ENCODE assay signal across 23 cellular contexts in genomic region chr2:84132371-84132770, GRCh38.
"Had no signal": no experiment of that assay in that cellular context is flagged by ENCODE, and none has a peak within 500 bp of the region (broad histone marks: within the 10 kb centered on the region; RNA-seq: fewer than 3 reads in every experiment).

No MANE protein-coding gene starts in this region.

- H3K27ac Mint-ChIP-seq: activated CD4-positive, alpha-beta memory T cell treated with anti-CD3 and anti-CD28 coated beads, Interleukin-2, amount 10 ng/mL, durations not matched to agents 7 days and 5 days; activated CD4-positive, alpha-beta T cell treated with anti-CD3 and anti-CD28 coated beads for 36 hours; activated naive CD4-positive, alpha-beta T cell treated with anti-CD3 and anti-CD28 coated beads, Interleukin-2, amount 10 ng/mL, durations not matched to agents 7 days and 5 days; activated naive CD8-positive, alpha-beta T cell treated with anti-CD3 and anti-CD28 coated beads for 36 hours; activated T-helper 17 cell treated with anti-CD3 and anti-CD28 coated beads, Interleukin-2, amount 50 U/mL, for 72 hours; T-cell had no signal

- H3K27me3 Mint-ChIP-seq: activated CD4-positive, alpha-beta memory T cell treated with anti-CD3 and anti-CD28 coated beads, Interleukin-2, amount 10 ng/mL, durations not matched to agents 7 days and 5 days had no signal

- DNase-seq: activated CD4-positive, alpha-beta memory T cell treated with anti-CD3 and anti-CD28 coated beads, Interleukin-2, amount 10 ng/mL, durations not matched to agents 7 days and 5 days; activated CD4-positive, alpha-beta T cell treated with anti-CD3 and anti-CD28 coated beads for 36 hours; activated CD4-positive, alpha-beta T cell treated with anti-CD3 and anti-CD28 coated beads, Interleukin-2, amount 50 U/mL, for 1 hour; activated gamma-delta T cell; activated naive CD4-positive, alpha-beta T cell treated with anti-CD3 and anti-CD28 coated beads, Interleukin-2, amount 10 ng/mL, durations not matched to agents 7 days and 5 days; activated naive CD8-positive, alpha-beta T cell treated with anti-CD3 and anti-CD28 coated beads for 36 hours; activated T-cell treated with anti-CD3 and anti-CD28 coated beads for 4 hours; activated T-cell treated with anti-CD3 and anti-CD28 coated beads, Interleukin-2, amount 50 U/mL, for 48 hours; brain microvascular endothelial cell; Karpas-422; NCI-H1048; NCI-H1417 treated with DMSO at 0.1 percent for 48 hours; NCI-H1694; NCI-H2029; NCI-H2107; NCI-H2171 treated with DMSO at 0.1 percent for 48 hours; NCI-H226; Peyer's patch; Right ventricle myocardium superior; T-cell; T-helper 2 cell; T1000 had no signal

- H3K36me3 Mint-ChIP-seq: activated naive CD4-positive, alpha-beta T cell treated with anti-CD3 and anti-CD28 coated beads, Interleukin-2, amount 10 ng/mL, durations not matched to agents 7 days and 5 days; activated naive CD8-positive, alpha-beta T cell treated with anti-CD3 and anti-CD28 coated beads for 36 hours; T-cell had no signal

- H3K4me3 Mint-ChIP-seq: activated CD4-positive, alpha-beta memory T cell treated with anti-CD3 and anti-CD28 coated beads, Interleukin-2, amount 10 ng/mL, durations not matched to agents 7 days and 5 days; activated CD4-positive, alpha-beta T cell treated with anti-CD3 and anti-CD28 coated beads for 36 hours; activated naive CD4-positive, alpha-beta T cell treated with anti-CD3 and anti-CD28 coated beads, Interleukin-2, amount 10 ng/mL, durations not matched to agents 7 days and 5 days; activated naive CD8-positive, alpha-beta T cell treated with anti-CD3 and anti-CD28 coated beads for 36 hours; activated T-helper 17 cell treated with anti-CD3 and anti-CD28 coated beads, Interleukin-2, amount 50 U/mL, for 72 hours; T-cell had no signal

- H3K4me1 Mint-ChIP-seq: activated CD4-positive, alpha-beta memory T cell treated with anti-CD3 and anti-CD28 coated beads, Interleukin-2, amount 10 ng/mL, durations not matched to agents 7 days and 5 days; activated CD4-positive, alpha-beta T cell treated with anti-CD3 and anti-CD28 coated beads for 36 hours; activated naive CD4-positive, alpha-beta T cell treated with anti-CD3 and anti-CD28 coated beads, Interleukin-2, amount 10 ng/mL, durations not matched to agents 7 days and 5 days; activated naive CD8-positive, alpha-beta T cell treated with anti-CD3 and anti-CD28 coated beads for 36 hours; activated T-helper 17 cell treated with anti-CD3 and anti-CD28 coated beads, Interleukin-2, amount 50 U/mL, for 72 hours; T-cell had no signal

- H3K9me3 Mint-ChIP-seq: activated CD4-positive, alpha-beta memory T cell treated with anti-CD3 and anti-CD28 coated beads, Interleukin-2, amount 10 ng/mL, durations not matched to agents 7 days and 5 days; activated naive CD4-positive, alpha-beta T cell treated with anti-CD3 and anti-CD28 coated beads, Interleukin-2, amount 10 ng/mL, durations not matched to agents 7 days and 5 days; activated T-helper 17 cell treated with anti-CD3 and anti-CD28 coated beads, Interleukin-2, amount 50 U/mL, for 72 hours had no signal
